Comparison of ENCODE assay signal across 27 cellular contexts in genomic region chr7:41472427-41473125, GRCh38.
A peak's percentile ranks its signal among the peaks of the same experiment; 100 is the strongest.
DNase-seq lines count a peak whose midpoint lies in the region; ATAC-seq and TF ChIP-seq lines count a peak whose summit lies in the region.
"Had no signal": no experiment of that assay in that cellular context is flagged by ENCODE, and none has a peak within 500 bp of the region (broad histone marks: within the 10 kb centered on the region; RNA-seq: fewer than 3 reads in every experiment).

No MANE protein-coding gene starts in this region.

- no peak overlapping the region for H2AFZ ChIP-seq in MM.1S (ENCODE audit: low read length)

- TF ChIP-seq CTCF in foreskin fibroblast (IDR thresholded peaks at IDR 0.05; ENCODE audit: low read depth, low read length), result no peak
- TF ChIP-seq CTCF in thoracic aorta (IDR thresholded peaks at IDR 0.05), result no peak
- TF ChIP-seq CTCF in MM.1S (IDR thresholded peaks at IDR 0.05; ENCODE audit: low read length), result no peak

- no peak for ATAC-seq in thoracic aorta (ENCODE audit: insufficient number of reproducible peaks, low FRiP score, low read depth)
- ATAC-seq: activated T-cell treated with anti-CD3 and anti-CD28 coated beads, Interleukin-2, amount 50 U/mL, for 72 hours; gastroesophageal sphincter; naive thymus-derived CD4-positive, alpha-beta T cell; pancreas; right lobe of liver; stimulated activated effector memory CD8-positive, alpha-beta T cell treated with anti-CD3 and anti-CD28 coated beads, Interleukin-12 subunit alpha, Interleukin-12 subunit beta, amount 100 ng/mL, for 72 hours had no signal

- H3K4me1 ChIP-seq in adipocyte (ENCODE audit: control insufficient read depth, insufficient read depth, low read length) (peaks cover 12% of the 10 kb centered on the region), thoracic aorta (ENCODE audit: control insufficient read depth in 1 of 2, low read depth in 2 of 2) (peaks cover 6 to 33% of the 10 kb centered on the region in 2 donors), MM.1S (ENCODE audit: low read length) (no peaks in the 10 kb centered on the region)
- H3K4me1 ChIP-seq: pancreas, thyroid gland had no signal

- H3K36me3 Mint-ChIP-seq in T-helper 2 cell treated with Interferon-gamma antibody and Interleukin-4, amounts not matched to agents 5 μg/mL and 100 μg/mL, for 36 hours (ENCODE audit: low read depth), result no peaks in the 10 kb centered on the region
- H3K36me3 Mint-ChIP-seq: activated naive CD4-positive, alpha-beta T cell treated with anti-CD3 and anti-CD28 coated beads, Interleukin-2, amount 50 U/mL, for 24 hours; brain; CD8-positive, alpha-beta memory T cell; naive thymus-derived CD4-positive, alpha-beta T cell; stimulated activated effector memory CD8-positive, alpha-beta T cell treated with anti-CD3 and anti-CD28 coated beads, Interleukin-12 subunit alpha, Interleukin-12 subunit beta, amount 100 ng/mL, for 72 hours had no signal

- no peaks in the 10 kb centered on the region for H3F3A ChIP-seq in MM.1S (ENCODE audit: insufficient read depth, low read length)

- no peaks in the 10 kb centered on the region for H3K27me3 Mint-ChIP-seq in T-helper 2 cell treated with Interferon-gamma antibody and Interleukin-4, amounts not matched to agents 5 μg/mL and 100 μg/mL, for 36 hours (ENCODE audit: low read depth)
- H3K27me3 Mint-ChIP-seq: activated naive CD4-positive, alpha-beta T cell treated with anti-CD3 and anti-CD28 coated beads, Interleukin-2, amount 50 U/mL, for 24 hours; brain; CD8-positive, alpha-beta memory T cell; dendritic cell treated with granulocyte-macrophage colony-stimulating factor and Interleukin-4, amounts not matched to agents 40 ng/mL and 50 ng/mL, for 4 days had no signal

- no peaks in the 10 kb centered on the region for H3K9me3 ChIP-seq in adipocyte (ENCODE audit: control insufficient read depth, low read length)
- H3K9me3 ChIP-seq in thoracic aorta, result no peaks in the 10 kb centered on the region
- H3K9me3 ChIP-seq in MM.1S (replicated peaks; ENCODE audit: insufficient read depth, low read length), result no peaks in the 10 kb centered on the region
- H3K9me3 ChIP-seq: gastroesophageal sphincter, pancreas, right lobe of liver, thyroid gland had no signal

- H3K79me2 ChIP-seq in MM.1S (ENCODE audit: low read length), result no peaks in the 10 kb centered on the region

- no peaks in the 10 kb centered on the region for H4K20me1 ChIP-seq in MM.1S (ENCODE audit: insufficient read depth, low read length)

- no peaks in the 10 kb centered on the region for H3K9me2 ChIP-seq in MM.1S (replicated peaks; ENCODE audit: insufficient read depth, low read length)

- H3K36me3 ChIP-seq in adipocyte (ENCODE audit: control insufficient read depth, insufficient read depth, low read length, severe bottlenecking), result no peaks in the 10 kb centered on the region
- no peaks in the 10 kb centered on the region for H3K36me3 ChIP-seq in thoracic aorta
- no peaks in the 10 kb centered on the region for H3K36me3 ChIP-seq in MM.1S (replicated peaks; ENCODE audit: insufficient read depth, low read length)
- H3K36me3 ChIP-seq: gastroesophageal sphincter, pancreas, right lobe of liver, thyroid gland had no signal

- DNase-seq in EL (peak; percentile 36), adipocyte (ENCODE audit: low read depth) (peak; percentile 67), foreskin fibroblast (peak; percentile 21 to 64), thoracic aorta (ENCODE audit: low spot score) (no peak), activated gamma-delta T cell (lab: John Stamatoyannopoulos, UW) (no peak), MM.1S (no peak), KG1 (lab: John Stamatoyannopoulos, UW) (no peak)
- no peak for DNase-seq in T-helper 2 cell treated with Interferon-gamma antibody and Interleukin-4, amounts not matched to agents 5 μg/mL and 100 μg/mL, for 36 hours (ENCODE audit: low spot score)
- DNase-seq: activated CD4-positive, CD25-positive, alpha-beta regulatory T cell treated with anti-CD3 and anti-CD28 coated beads, Interleukin-2, amount 50 U/mL, for 72 hours; activated T-cell treated with anti-CD3 and anti-CD28 coated beads, Interleukin-2, amount 50 U/mL, for 72 hours; AML-193; CD8-positive, alpha-beta memory T cell; GOT3; kidney glomerular epithelial cell; naive thymus-derived CD4-positive, alpha-beta T cell; NCI-H1105 treated with DMSO at 0.1 percent for 48 hours; NCI-H2107; NCI-H510A treated with DMSO at 0.1 percent for 48 hours; NK-92 treated with Interleukin-12 subunit alpha and Interleukin-12 subunit beta, amount 100 ng/mL, for 24 hours; pancreas; right lobe of liver; thyroid gland had no signal

- H3K27ac ChIP-seq in thoracic aorta (peak overlapping the region; percentile 31 to 45), MM.1S (ENCODE audit: low read length) (no peak overlapping the region)
- H3K27ac ChIP-seq: gastroesophageal sphincter, pancreas, right lobe of liver, thyroid gland had no signal

- H3K4me1 Mint-ChIP-seq in T-helper 2 cell treated with Interferon-gamma antibody and Interleukin-4, amounts not matched to agents 5 μg/mL and 100 μg/mL, for 36 hours (ENCODE audit: low read depth), result no peaks in the 10 kb centered on the region
- H3K4me1 Mint-ChIP-seq: activated naive CD4-positive, alpha-beta T cell treated with anti-CD3 and anti-CD28 coated beads, Interleukin-2, amount 50 U/mL, for 24 hours; brain; CD8-positive, alpha-beta memory T cell; stimulated activated effector memory CD8-positive, alpha-beta T cell treated with anti-CD3 and anti-CD28 coated beads, Interleukin-12 subunit alpha, Interleukin-12 subunit beta, amount 100 ng/mL, for 72 hours had no signal

- H3K27me3 ChIP-seq in adipocyte (replicated peaks; ENCODE audit: control insufficient read depth, insufficient read depth, low read length), result no peaks in the 10 kb centered on the region
- H3K27me3 ChIP-seq in thoracic aorta (replicated peaks; ENCODE audit: insufficient read depth), result no peaks in the 10 kb centered on the region
- no peaks in the 10 kb centered on the region for H3K27me3 ChIP-seq in MM.1S (replicated peaks; ENCODE audit: insufficient read depth, low read length)
- H3K27me3 ChIP-seq: gastroesophageal sphincter, pancreas, right lobe of liver, thyroid gland had no signal

- H3K4me3 ChIP-seq in adipocyte (ENCODE audit: low read length) (peak overlapping the region; percentile 22), foreskin fibroblast (ENCODE audit: low read depth in 1 of 2, low read length in 2 of 2) (no peak overlapping the region), thoracic aorta (peak overlapping the region; percentile 50), MM.1S (ENCODE audit: low read length) (no peak overlapping the region)
- H3K4me3 ChIP-seq: gastroesophageal sphincter, pancreas, right lobe of liver, thyroid gland had no signal

- H3K4me2 ChIP-seq in MM.1S (ENCODE audit: low read depth, low read length), result no peak overlapping the region

- no peak overlapping the region for H3K4me3 Mint-ChIP-seq in T-helper 2 cell treated with Interferon-gamma antibody and Interleukin-4, amounts not matched to agents 5 μg/mL and 100 μg/mL, for 36 hours
- H3K4me3 Mint-ChIP-seq: activated naive CD4-positive, alpha-beta T cell treated with anti-CD3 and anti-CD28 coated beads, Interleukin-2, amount 50 U/mL, for 24 hours; activated T-cell treated with anti-CD3 and anti-CD28 coated beads, Interleukin-2, amount 50 U/mL, for 72 hours; brain; CD8-positive, alpha-beta memory T cell; dendritic cell treated with granulocyte-macrophage colony-stimulating factor and Interleukin-4, amounts not matched to agents 40 ng/mL and 50 ng/mL, for 4 days; naive thymus-derived CD4-positive, alpha-beta T cell; stimulated activated effector memory CD8-positive, alpha-beta T cell treated with anti-CD3 and anti-CD28 coated beads, Interleukin-12 subunit alpha, Interleukin-12 subunit beta, amount 100 ng/mL, for 72 hours had no signal

- H3K27ac Mint-ChIP-seq in T-helper 2 cell treated with Interferon-gamma antibody and Interleukin-4, amounts not matched to agents 5 μg/mL and 100 μg/mL, for 36 hours, result no peak overlapping the region
- H3K27ac Mint-ChIP-seq: activated naive CD4-positive, alpha-beta T cell treated with anti-CD3 and anti-CD28 coated beads, Interleukin-2, amount 50 U/mL, for 24 hours; activated T-cell treated with anti-CD3 and anti-CD28 coated beads, Interleukin-2, amount 50 U/mL, for 72 hours; brain; CD8-positive, alpha-beta memory T cell; dendritic cell treated with granulocyte-macrophage colony-stimulating factor and Interleukin-4, amounts not matched to agents 40 ng/mL and 50 ng/mL, for 4 days; naive thymus-derived CD4-positive, alpha-beta T cell; stimulated activated effector memory CD8-positive, alpha-beta T cell treated with anti-CD3 and anti-CD28 coated beads, Interleukin-12 subunit alpha, Interleukin-12 subunit beta, amount 100 ng/mL, for 72 hours had no signal

- peaks cover 4% of the 10 kb centered on the region for H3K9me3 Mint-ChIP-seq in T-helper 2 cell treated with Interferon-gamma antibody and Interleukin-4, amounts not matched to agents 5 μg/mL and 100 μg/mL, for 36 hours
- H3K9me3 Mint-ChIP-seq: brain; dendritic cell treated with granulocyte-macrophage colony-stimulating factor and Interleukin-4, amounts not matched to agents 40 ng/mL and 50 ng/mL, for 4 days had no signal

- no peak overlapping the region for H3K9ac ChIP-seq in adipocyte (ENCODE audit: low read length)
- H3K9ac ChIP-seq in MM.1S (ENCODE audit: low read length), result no peak overlapping the region

Comparison
In these comparisons a context has a peak if more than half of its experiments do, and no peak if none do; other contexts are left out.
1. DNase-seq: peak in EL (single experiment), adipocyte (single experiment) and foreskin fibroblast (2 of 2); none in thoracic aorta (single experiment), activated gamma-delta T cell (single experiment), T-helper 2 cell treated with Interferon-gamma antibody and Interleukin-4, amounts not matched to agents 5 μg/mL and 100 μg/mL, for 36 hours (single experiment), MM.1S (single experiment) and KG1 (single experiment).
2. H3K4me3 ChIP-seq: peak in adipocyte (single experiment) and thoracic aorta (single experiment); none in foreskin fibroblast (0 of 2) and MM.1S (single experiment).